Comparison of ENCODE assay signal across 10 cellular contexts in the genomic region with DNA sequence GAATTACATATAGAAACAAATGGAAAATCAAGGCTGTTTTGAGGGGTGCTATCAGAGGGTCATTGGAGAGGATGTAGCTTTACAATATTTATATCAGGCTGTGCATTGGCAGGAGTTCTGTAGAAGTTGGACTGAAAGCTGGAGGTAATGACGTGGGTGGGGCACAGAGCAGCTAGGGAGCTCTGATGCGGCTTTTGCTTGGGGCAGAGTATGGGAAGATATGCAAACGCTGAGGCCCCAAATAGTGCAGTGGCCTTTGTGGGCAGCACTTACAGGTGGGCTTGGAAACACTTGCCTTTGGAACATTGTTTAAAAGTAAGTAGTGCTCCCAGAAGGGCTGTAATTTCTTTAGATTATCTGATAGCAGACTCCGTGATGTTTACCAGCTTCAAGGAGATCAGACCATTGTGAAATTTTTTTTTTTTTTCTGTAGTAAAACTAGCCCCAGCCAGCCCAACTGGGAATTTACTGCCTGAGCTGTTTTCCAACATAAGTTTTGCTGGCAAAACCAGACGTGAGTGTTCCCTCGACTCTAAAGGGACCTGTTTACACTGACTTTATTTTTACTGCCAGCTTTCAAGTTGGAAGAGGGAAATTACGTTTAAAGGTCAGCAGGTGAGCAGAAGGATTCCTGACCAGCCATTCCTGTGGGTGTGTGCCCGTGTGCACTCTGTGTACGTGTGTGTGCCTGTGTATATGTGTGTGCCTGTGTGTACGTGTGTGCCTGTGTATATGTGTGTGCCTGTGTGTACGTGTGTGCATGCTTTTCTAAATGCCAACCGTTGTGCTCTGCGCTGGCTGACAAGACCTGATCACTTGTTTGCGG. TPM values are rescaled to one million over a fixed set of nuclear protein-coding genes. Genes with fewer than 3 reads are reported as not detected.
A peak's percentile ranks its signal among the peaks of the same experiment; 100 is the strongest.
DNase-seq lines count a peak whose midpoint lies in the region; ATAC-seq and TF ChIP-seq lines count a peak whose summit lies in the region.
"Had no signal": no experiment of that assay in that cellular context is flagged by ENCODE, and none has a peak within 500 bp of the region (broad histone marks: within the 10 kb centered on the region; RNA-seq: fewer than 3 reads in every experiment).

MAB21L3 (plus strand) TSS at position 204 of the 826 bp plus-strand sequence. CDS start 1,217 bp downstream, outside the sequence.

- H3F3A ChIP-seq in GM23248 (ENCODE audit: insufficient read depth): peaks cover 16% of the 10 kb centered on the region

- H3K4me2 ChIP-seq in GM23248 (ENCODE audit: unreplicated experiment): no peak within 1 kb of the TSS

- no peak for DNase-seq in adipocyte (ENCODE audit: low read depth)
- peak; percentile 94 for DNase-seq in renal cortical epithelial cell (ENCODE audit: low read depth)
- no peak for DNase-seq in cerebellum (ENCODE audit: low spot score)
- no peak for DNase-seq in UCSD-AML1 (lab: John Stamatoyannopoulos, UW; ENCODE audit: unreplicated experiment)
- DNase-seq in coronary artery (ENCODE audit: low spot score): no peak
- DNase-seq in GM23248: no peak
- DNase-seq: GDM1, Kasumi-1 had no signal

- H2AFZ ChIP-seq in GM23248: no peak within 1 kb of the TSS

- no peaks in the 10 kb centered on the region for H3K9me2 ChIP-seq in GM23248 (ENCODE audit: insufficient read depth)

- H3K36me3 ChIP-seq in adipocyte (ENCODE audit: control insufficient read depth, insufficient read depth, low read length, severe bottlenecking) (no peaks in the 10 kb centered on the region), GM23248 (ENCODE audit: low read depth) (no peaks in the 10 kb centered on the region)

- ATAC-seq in GM19023 (IDR thresholded peaks at IDR 0.05; ENCODE audit: unreplicated experiment): peak; percentile 71
- ATAC-seq in HG02852 (IDR thresholded peaks at IDR 0.05; ENCODE audit: unreplicated experiment): peak; percentile 46

- in situ Hi-C loops in GM23248 (cut with MboI): no loop called here

- TF ChIP-seq CTCF in coronary artery (IDR thresholded peaks at IDR 0.05): no peak

- H3K9me3 ChIP-seq in adipocyte (ENCODE audit: control insufficient read depth, low read length): no peaks in the 10 kb centered on the region
- no peaks in the 10 kb centered on the region for H3K9me3 ChIP-seq in GM23248 (ENCODE audit: low read depth)

- no peaks in the 10 kb centered on the region for H3K79me2 ChIP-seq in GM23248 (ENCODE audit: insufficient read depth)

- WGBS in GM23248 (ENCODE audit: low coverage in 1 of 2, low lambda C conversion rate in 2 of 2, missing lambda C conversion rate in 2 of 2), 2 experiments: 63 to 67% methylated on average over 14 of the region's 14 CpGs

- H3K27ac ChIP-seq in coronary artery: no peak within 1 kb of the TSS
- no peak within 1 kb of the TSS for H3K27ac ChIP-seq in GM23248

- peak within 1 kb of the TSS; percentile 60 for H3K9ac ChIP-seq in adipocyte (ENCODE audit: low read length)
- H3K9ac ChIP-seq in GM23248: no peak within 1 kb of the TSS

- no peaks in the 10 kb centered on the region for H4K20me1 ChIP-seq in GM23248 (ENCODE audit: insufficient read depth)

- H3K27me3 ChIP-seq in adipocyte (replicated peaks; ENCODE audit: control insufficient read depth, insufficient read depth, low read length) (no peaks in the 10 kb centered on the region), GM23248 (replicated peaks; ENCODE audit: insufficient read depth) (no peaks in the 10 kb centered on the region)

- peak within 1 kb of the TSS; percentile 57 for H3K4me3 ChIP-seq in adipocyte (ENCODE audit: low read length)
- H3K4me3 ChIP-seq in coronary artery: no peak within 1 kb of the TSS
- H3K4me3 ChIP-seq in GM23248: no peak within 1 kb of the TSS

- peaks cover 56% of the 10 kb centered on the region for H3K4me1 ChIP-seq in adipocyte (ENCODE audit: control insufficient read depth, insufficient read depth, low read length)
- peaks cover 16% of the 10 kb centered on the region for H3K4me1 ChIP-seq in GM23248 (ENCODE audit: insufficient read depth)

RNA-seq across cellular contexts. Expression of gene MAB21L3, which starts in this region (rescaled TPM):
- 6.9 and 11.1 TPM in 2 replicates for total RNA-seq in renal cortical epithelial cell
- total RNA-seq in cerebellum: 0.36 TPM
- 2.7 TPM in 1 of 2 replicates, not detected in the other for total RNA-seq in GM23248 (2014; rRNA removed; shearing (Covaris generic))
- polyA plus RNA-seq in GM23248 (2016; fragmentation: Nextera tagmentation; extraction: Ambion mirVana): 0.08 TPM in 1 of 2 replicates, not detected in the other
